Comparison of ENCODE assay signal across 1 cellular context in genomic region chr19:3466630-3467029, GRCh38.
TF ChIP-seq lines count a peak whose summit lies in the region.

No MANE protein-coding gene starts in this region.

TF ChIP-seq in IMR-90, 13 proteins besides CTCF, POLR2A, EP300 and RAD21:
- no peak for TF ChIP-seq RFX5 (IDR thresholded peaks at IDR 0.05; ENCODE audit: low read depth, low read length)
- TF ChIP-seq MXI1 (IDR thresholded peaks at IDR 0.05; ENCODE audit: borderline replicate concordance, low read depth, low read length): no peak
